8 cellular contexts compared by ENCODE assay signal in the genomic region with DNA sequence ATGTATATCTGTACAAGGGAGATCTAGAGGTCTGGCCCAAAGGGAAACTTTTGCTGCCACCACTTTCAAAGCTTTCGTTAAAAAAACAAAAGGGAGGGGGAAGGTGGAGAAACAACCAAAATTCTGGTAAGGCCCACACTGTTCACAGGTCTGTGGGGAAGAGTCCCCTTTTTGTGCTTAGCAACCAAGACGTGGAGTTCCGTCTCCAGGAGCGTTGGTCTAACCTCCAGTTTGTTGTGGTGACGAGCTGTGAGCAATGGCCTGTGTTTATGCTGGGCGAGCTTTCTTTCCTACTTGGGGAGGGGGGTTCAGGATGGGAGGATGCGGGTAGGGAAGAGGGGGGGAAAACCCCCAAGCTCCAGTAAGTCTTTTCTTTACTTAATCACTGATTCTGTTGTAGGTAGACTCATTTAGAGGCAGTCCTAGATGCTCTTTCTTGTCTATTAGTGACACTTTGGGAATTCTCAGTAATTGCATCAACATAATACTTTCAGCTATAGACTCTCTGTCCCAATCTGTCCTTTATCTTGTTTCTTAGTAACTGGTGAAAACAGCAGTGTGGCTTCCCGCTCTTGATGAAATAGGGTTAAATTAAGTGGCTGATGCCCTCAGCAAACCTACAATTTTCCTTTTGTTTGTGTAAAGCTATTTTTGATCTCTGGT. TPM values are rescaled to one million over a fixed set of nuclear protein-coding genes. Genes with fewer than 3 reads are reported as not detected.
DNase-seq lines count a peak whose midpoint lies in the region; ATAC-seq and TF ChIP-seq lines count a peak whose summit lies in the region.

No MANE protein-coding gene starts in this region.

- intact Hi-C loops in colonic mucosa (cut with DNase I): no loop called here

- H3K27me3 Mint-ChIP-seq in mesothelial cell of epicardium (ENCODE audit: low read depth): no peaks in the 10 kb centered on the region

- H3K4me2 ChIP-seq in DND-41 (ENCODE audit: insufficient read depth, low read length): peak overlapping the region; percentile 77

- H3K4me3 Mint-ChIP-seq in mesothelial cell of epicardium: peak overlapping the region; percentile 94

- DNase-seq in DND-41: peak; percentile 78
- peak; percentile 49 for DNase-seq in activated CD4-positive, CD25-positive, alpha-beta regulatory T cell treated with anti-CD3 and anti-CD28 coated beads, Interleukin-2, amount 50 U/mL, for 72 hours
- DNase-seq in colonic mucosa: peak; percentile 59
- DNase-seq in mesothelial cell of epicardium (ENCODE audit: low spot score in 2 of 2, unreplicated experiment in 2 of 2): no peak
- peak; percentile 15 to 76 for DNase-seq in stimulated activated CD8-positive, alpha-beta memory T cell treated with anti-CD3 and anti-CD28 coated beads, Interleukin-7, amount 100 ng/mL, for 48 hours (ENCODE audit: extremely low read depth in 1 of 2, low read depth in 1 of 2)
- DNase-seq in ureter (ENCODE audit: low spot score): no peak

- H4K20me1 ChIP-seq in DND-41 (ENCODE audit: insufficient read depth, low read length): peaks cover 32% of the 10 kb centered on the region

- H3K79me2 ChIP-seq in DND-41 (ENCODE audit: insufficient read depth, low read length): peaks cover 71% of the 10 kb centered on the region

- peak overlapping the region; percentile 33; the same call in 1 of the 2 replicates for H2AFZ ChIP-seq in DND-41 (ENCODE audit: low read depth, low read length)

- H3K9ac ChIP-seq in DND-41 (ENCODE audit: low read depth, low read length) (peak overlapping the region; percentile 66), colonic mucosa (ENCODE audit: low read depth in 2 of 2, low read length in 2 of 2) (peak overlapping the region; percentile 85 to 98)

- peaks cover 59% of the 10 kb centered on the region for H3K4me1 ChIP-seq in DND-41 (ENCODE audit: insufficient read depth, low read length)
- H3K4me1 ChIP-seq in colonic mucosa: peaks cover 3% of the 10 kb centered on the region

- ATAC-seq in DND-41 (ENCODE audit: insufficient read depth, low read depth) (peak; percentile 67), GM21576 (IDR thresholded peaks at IDR 0.05; ENCODE audit: unreplicated experiment) (peak; percentile 36)

- peak overlapping the region; percentile 51 to 72 for H3K4me3 ChIP-seq in DND-41 (ENCODE audit: low read depth in 1 of 2, low read length in 2 of 2)
- peak overlapping the region; percentile 86 for H3K4me3 ChIP-seq in colonic mucosa

- no peaks in the 10 kb centered on the region for H3K36me3 Mint-ChIP-seq in mesothelial cell of epicardium

- TF ChIP-seq CTCF in DND-41 (IDR thresholded peaks at IDR 0.05; ENCODE audit: borderline replicate concordance, extremely low read depth, low read length, poor library complexity, severe bottlenecking): no peak
- no peak for TF ChIP-seq CTCF in colonic mucosa (IDR thresholded peaks at IDR 0.05)
- no peak for TF ChIP-seq CTCF in mesothelial cell of epicardium (IDR thresholded peaks at IDR 0.05; ENCODE audit: unreplicated experiment)

- peak overlapping the region; percentile 86 for H3K27ac ChIP-seq in DND-41 (ENCODE audit: low read length)
- peak overlapping the region; percentile 91 for H3K27ac ChIP-seq in KOPT-K1 (ENCODE audit: low read depth, low read length, poor library complexity, severe bottlenecking)
- peak overlapping the region; percentile 96 for H3K27ac ChIP-seq in colonic mucosa

- H3K4me1 Mint-ChIP-seq in mesothelial cell of epicardium: peaks cover 38% of the 10 kb centered on the region

- peak overlapping the region; percentile 96 for H3K27ac Mint-ChIP-seq in mesothelial cell of epicardium

- H3K9me3 ChIP-seq in DND-41 (ENCODE audit: insufficient read depth, low read length, severe bottlenecking) (no peaks in the 10 kb centered on the region), KOPT-K1 (ENCODE audit: insufficient read depth, low read length, poor library complexity, severe bottlenecking) (no peaks in the 10 kb centered on the region), colonic mucosa (no peaks in the 10 kb centered on the region)

- no peaks in the 10 kb centered on the region for H3K27me3 ChIP-seq in DND-41 (ENCODE audit: insufficient read depth, low read length, poor library complexity)
- H3K27me3 ChIP-seq in colonic mucosa: no peaks in the 10 kb centered on the region

- H3K36me3 ChIP-seq in DND-41 (ENCODE audit: insufficient read depth, low read length): peaks cover 13% of the 10 kb centered on the region; the same call in 1 of the 2 replicates
- peaks cover 10% of the 10 kb centered on the region; the same call in 1 of the 2 replicates for H3K36me3 ChIP-seq in KOPT-K1 (ENCODE audit: insufficient read depth, low read length)
- H3K36me3 ChIP-seq in colonic mucosa: no peaks in the 10 kb centered on the region

- H3K9me3 Mint-ChIP-seq in mesothelial cell of epicardium: no peaks in the 10 kb centered on the region

RNA-seq across cellular contexts. Expression of a gene that starts 1.5 kb away (rescaled TPM):
- total RNA-seq in colonic mucosa (10 to 100 TPM; 61.2 to 91.2 TPM), mesothelial cell of epicardium (43.6 to 44.5 TPM (median 43.9 TPM) in 3 replicates), ureter (73.2 TPM)

RNA-seq across cellular contexts. Expression of a gene that starts 25.5 kb away (rescaled TPM):
- 1 to 10 TPM; 5.4 to 9.5 TPM for total RNA-seq in colonic mucosa
- 8.1 to 10.0 TPM (median 9.5 TPM) in 3 replicates for total RNA-seq in mesothelial cell of epicardium
- total RNA-seq in ureter: 5.3 TPM

RNA-seq across cellular contexts. Expression of a gene that starts 26.0 kb away (rescaled TPM):
- total RNA-seq in colonic mucosa (10 to 100 TPM; 19.7 to 31.5 TPM), mesothelial cell of epicardium (26.8 to 31.6 TPM (median 31.6 TPM) in 3 replicates), ureter (31.6 TPM)

RNA-seq across cellular contexts. Expression of a gene that starts 43.2 kb away (rescaled TPM):
- total RNA-seq in colonic mucosa (100 to 1,000 TPM; 116 to 191 TPM), mesothelial cell of epicardium (0.27 to 1.1 TPM (median 0.55 TPM) in 3 replicates), ureter (8.0 TPM)

RNA-seq across cellular contexts. Expression of a gene that starts 48.6 kb away (rescaled TPM):
- total RNA-seq in colonic mucosa (10 to 100 TPM in 1 of 2 donors, 1 to 10 TPM in 1; 6.1 to 17.4 TPM), mesothelial cell of epicardium (115 to 119 TPM (median 118 TPM) in 3 replicates), ureter (43.5 TPM)

Comparison
In these comparisons a context has a peak if more than half of its experiments do, and no peak if none do; other contexts are left out.
1. DNase-seq: peak in DND-41 (single experiment), activated CD4-positive, CD25-positive, alpha-beta regulatory T cell treated with anti-CD3 and anti-CD28 coated beads, Interleukin-2, amount 50 U/mL, for 72 hours (single experiment), colonic mucosa (single experiment) and stimulated activated CD8-positive, alpha-beta memory T cell treated with anti-CD3 and anti-CD28 coated beads, Interleukin-7, amount 100 ng/mL, for 48 hours (2 of 2); none in mesothelial cell of epicardium (0 of 2) and ureter (single experiment).
2. Peak in every context shown above with its lines, with median percentiles within 50 percentile points of each other: H3K27ac ChIP-seq.